Comparison of ENCODE assay signal across 1 cellular context in the genomic region with DNA sequence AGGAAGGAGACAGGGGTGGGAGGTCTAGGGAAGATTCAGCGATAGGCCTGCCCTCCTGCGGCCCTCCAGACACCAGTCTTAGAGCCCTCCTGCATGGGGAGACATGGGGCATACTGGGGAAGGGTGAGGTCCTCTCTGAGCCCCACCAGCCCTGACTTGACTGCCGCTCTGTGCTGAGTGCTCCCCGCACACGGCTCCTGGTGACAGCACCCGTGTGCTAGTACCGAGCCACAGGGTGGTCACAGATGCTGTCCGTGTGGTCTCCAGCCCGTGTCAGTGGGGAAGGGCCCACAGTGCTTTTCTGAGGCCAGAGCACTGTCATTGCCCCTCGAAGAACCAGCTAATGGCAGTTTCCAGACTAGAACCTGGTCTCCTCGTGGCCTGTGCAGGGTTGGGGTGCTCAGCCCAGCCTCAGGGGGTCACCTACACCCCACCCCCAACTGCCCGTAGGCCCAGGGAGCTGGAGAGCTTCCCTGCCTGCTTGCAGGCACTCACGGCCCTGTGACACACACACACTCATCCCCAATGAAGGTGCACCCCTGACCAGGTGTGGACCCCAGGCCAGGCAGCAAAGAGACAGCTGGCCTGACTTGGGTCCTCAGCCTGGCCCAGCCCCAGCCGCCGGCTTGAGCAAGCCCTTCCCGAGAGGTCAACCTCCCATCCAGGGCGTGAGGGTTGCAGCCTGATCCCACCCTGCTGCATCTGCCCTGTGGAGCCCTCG.
TF ChIP-seq lines count a peak whose summit lies in the region.

No MANE protein-coding gene starts in this region.

TF ChIP-seq in SK-N-SH, 30 proteins besides CTCF, POLR2A, EP300 and RAD21 (continued from another document):
- no peak for TF ChIP-seq GABPA (IDR thresholded peaks at IDR 0.05; ENCODE audit: low read depth)
- no peak for TF ChIP-seq FOXM1 (IDR thresholded peaks at IDR 0.05; ENCODE audit: low read depth)
- TF ChIP-seq SMC3 (IDR thresholded peaks at IDR 0.05; ENCODE audit: low read depth, low read length), result no peak
- TF ChIP-seq RCOR1 (IDR thresholded peaks at IDR 0.05; ENCODE audit: low read length), result no peak
- TF ChIP-seq, protein P1, sequence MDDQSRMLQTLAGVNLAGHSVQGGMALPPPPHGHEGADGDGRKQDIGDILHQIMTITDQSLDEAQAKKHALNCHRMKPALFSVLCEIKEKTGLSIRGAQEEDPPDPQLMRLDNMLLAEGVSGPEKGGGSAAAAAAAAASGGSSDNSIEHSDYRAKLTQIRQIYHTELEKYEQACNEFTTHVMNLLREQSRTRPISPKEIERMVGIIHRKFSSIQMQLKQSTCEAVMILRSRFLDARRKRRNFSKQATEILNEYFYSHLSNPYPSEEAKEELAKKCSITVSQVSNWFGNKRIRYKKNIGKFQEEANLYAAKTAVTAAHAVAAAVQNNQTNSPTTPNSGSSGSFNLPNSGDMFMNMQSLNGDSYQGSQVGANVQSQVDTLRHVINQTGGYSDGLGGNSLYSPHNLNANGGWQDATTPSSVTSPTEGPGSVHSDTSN (IDR thresholded peaks at IDR 0.05), result no peak
- TF ChIP-seq NRF1 (IDR thresholded peaks at IDR 0.05; ENCODE audit: low read depth, low read length), result no peak
- no peak for TF ChIP-seq EZH2phosphoT487 (IDR thresholded peaks at IDR 0.05; ENCODE audit: borderline replicate concordance, low read depth)
- TF ChIP-seq SIN3A (IDR thresholded peaks at IDR 0.05; ENCODE audit: borderline replicate concordance, low read depth, low read length), result no peak
- no peak for TF ChIP-seq YY1 (IDR thresholded peaks at IDR 0.05; ENCODE audit: low read depth)
